Comparison of ENCODE assay signal across 8 cellular contexts in genomic region chr10:71963756-71964668, GRCh38. TPM values are rescaled to one million over a fixed set of nuclear protein-coding genes. Genes with fewer than 3 reads are reported as not detected.
DNase-seq lines count a peak whose midpoint lies in the region; ATAC-seq and TF ChIP-seq lines count a peak whose summit lies in the region.

TSS of gene CHST3 (plus strand) at chr10:71964395. CDS start at chr10:72005843, 41,448 bp downstream.

- H3K4me2 ChIP-seq in hepatocyte: peak within 1 kb of the TSS; percentile 97

- H3K9me3 ChIP-seq in HUES64 (ENCODE audit: insufficient read depth, low read depth, low read length): no peaks in the 10 kb centered on the region
- H3K9me3 ChIP-seq in hepatocyte (ENCODE audit: low read depth): no peaks in the 10 kb centered on the region
- no peaks in the 10 kb centered on the region for H3K9me3 ChIP-seq in psoas muscle

- peak within 1 kb of the TSS; percentile 30 for H3K27ac Mint-ChIP-seq in Calu3 (ENCODE audit: unreplicated experiment)

- peaks cover 18% of the 10 kb centered on the region for H3K27me3 Mint-ChIP-seq in Calu3 (ENCODE audit: unreplicated experiment)

- intact Hi-C loops in Calu3 (cut with micrococcal nuclease; ENCODE audit: unreplicated experiment): loop anchor here (2.0 kb wide), 1 partner anchor 85 kb away; no protein-coding TSS in a partner anchor
- intact Hi-C loops in psoas muscle (cut with DNase I): loop anchor here in 1 of 2 donors (2.0 kb wide), 1 partner anchor 45 kb away; no protein-coding TSS in a partner anchor

- peaks cover 9% of the 10 kb centered on the region for H4K20me1 ChIP-seq in hepatocyte (ENCODE audit: insufficient read depth, poor library complexity, severe bottlenecking)

- H3K27me3 ChIP-seq in HUES64 (ENCODE audit: insufficient read depth, low read length) (peaks cover 48% of the 10 kb centered on the region), hepatocyte (no peaks in the 10 kb centered on the region), psoas muscle (ENCODE audit: insufficient read depth in 3 of 3, low read length in 2 of 3) (no peaks in the 10 kb centered on the region)

- no peaks in the 10 kb centered on the region for H3K9me2 ChIP-seq in hepatocyte (replicated peaks; ENCODE audit: insufficient read depth)

- H3K4me3 Mint-ChIP-seq in Calu3 (ENCODE audit: low read depth, unreplicated experiment): peak within 1 kb of the TSS; percentile 95

- peak within 1 kb of the TSS; percentile 81 for H3K4me3 ChIP-seq in HUES64 (ENCODE audit: low read length)
- H3K4me3 ChIP-seq in hepatocyte: peak within 1 kb of the TSS; percentile 94
- H3K4me3 ChIP-seq in psoas muscle: peak within 1 kb of the TSS; percentile 84

- H2AFZ ChIP-seq in hepatocyte: peak within 1 kb of the TSS; percentile 57

- H3K36me3 ChIP-seq in HUES64 (ENCODE audit: insufficient read depth, low read length): no peaks in the 10 kb centered on the region
- H3K36me3 ChIP-seq in hepatocyte (replicated peaks; ENCODE audit: insufficient read depth, low read depth): no peaks in the 10 kb centered on the region
- no peaks in the 10 kb centered on the region for H3K36me3 ChIP-seq in psoas muscle (ENCODE audit: insufficient read depth in 1 of 2, low read depth in 1 of 2)

- peaks cover 13% of the 10 kb centered on the region for H3K4me1 ChIP-seq in HUES64 (ENCODE audit: insufficient read depth, low read length)
- H3K4me1 ChIP-seq in hepatocyte (ENCODE audit: insufficient read depth): peaks cover 28% of the 10 kb centered on the region
- H3K4me1 ChIP-seq in psoas muscle: peaks cover 21% of the 10 kb centered on the region

- peaks cover 54% of the 10 kb centered on the region for H3K36me3 Mint-ChIP-seq in Calu3 (ENCODE audit: insufficient read depth, unreplicated experiment)

- TF ChIP-seq CTCF in Calu3 (IDR thresholded peaks at IDR 0.05; ENCODE audit: unreplicated experiment) (no peak), hepatocyte (IDR thresholded peaks at IDR 0.05; ENCODE audit: poor library complexity) (no peak), psoas muscle (IDR thresholded peaks at IDR 0.05) (no peak)

- peaks cover 43% of the 10 kb centered on the region for H3K4me1 Mint-ChIP-seq in Calu3 (ENCODE audit: low read depth, unreplicated experiment)

- DNase-seq in Calu3: peak; percentile 61
- DNase-seq in anterior cingulate cortex (lab: John Stamatoyannopoulos, UW): peak in 52 of 58 donors; percentile 21 to 83 (median 65)
- peak; percentile 81 for DNase-seq in hepatocyte (ENCODE audit: low spot score)
- DNase-seq in psoas muscle: peak; percentile 79 to 92
- no peak for DNase-seq in epidermal melanocyte (ENCODE audit: insufficient read length, low spot score)

- no TSS peak for BruUV-seq in Calu3 (replicated peaks; lab: Mats Ljungman, UMichigan)

- ATAC-seq in psoas muscle (peak; percentile 69 to 76 (median 72)), HG03135 (IDR thresholded peaks at IDR 0.05; ENCODE audit: unreplicated experiment) (no peak), GM21360 (IDR thresholded peaks at IDR 0.05; ENCODE audit: unreplicated experiment) (no peak)

- CTCF ChIA-PET in Calu3 (lab: Charles Lee): interaction anchor here (0.5 to 1.5 kb wide), 5 partner anchors 11 to 368 kb away, joined by 3 to 5 read pairs (median 4); no protein-coding TSS in a partner anchor

- H3K27ac ChIP-seq in HUES64 (ENCODE audit: low read depth, low read length) (no peak within 1 kb of the TSS), hepatocyte (peak within 1 kb of the TSS; percentile 94), psoas muscle (peak within 1 kb of the TSS; percentile 99)

- peak within 1 kb of the TSS; percentile 53 for H3K9ac ChIP-seq in HUES64 (ENCODE audit: low read depth, low read length)

- no peaks in the 10 kb centered on the region for H3K9me3 Mint-ChIP-seq in Calu3 (ENCODE audit: low read depth, unreplicated experiment)

- peaks cover 45% of the 10 kb centered on the region for H3K79me2 ChIP-seq in hepatocyte

- under 1% methylated on average over 88 of the region's 88 CpGs for WGBS in HUES64
- 3% methylated on average over 54 of the region's 88 CpGs for WGBS in hepatocyte (ENCODE audit: low lambda C conversion rate, missing lambda C conversion rate)
- WGBS in psoas muscle, 3 donors: 1 to 4% (median 1%) methylated on average over 46 to 88 of the region's 88 CpGs

RNA-seq across cellular contexts. Expression of gene CHST3, which starts in this region (rescaled TPM):
- 14.3 and 32.4 TPM in 2 replicates for total RNA-seq in Calu3 (2022)
- polyA plus RNA-seq in HUES64 (2013, experiment 1 of 2): 3.8 TPM
- 4.1 TPM for polyA plus RNA-seq in HUES64 (2013, experiment 2 of 2)
- 13.0 and 14.1 TPM in 2 replicates for total RNA-seq in hepatocyte
- 6.1 and 6.8 TPM in 2 replicates for polyA plus RNA-seq in hepatocyte
- total RNA-seq in psoas muscle: 10 to 100 TPM; 10.6 to 44.0 (median 16.6) TPM
- 10 to 100 TPM in 1 of 3 donors, 1 to 10 TPM in 2; 3.3 to 12.1 (median 8.2) TPM for polyA plus RNA-seq in psoas muscle

Comparison
In these comparisons a context has a peak if more than half of its experiments do, and no peak if none do; other contexts are left out.
1. ATAC-seq: peak in psoas muscle (4 of 4); none in HG03135 (single experiment) and GM21360 (single experiment).
2. Peak in every context shown above with its lines, with median percentiles within 50 percentile points of each other: H3K4me3 ChIP-seq.